22 cellular contexts compared by ENCODE assay signal in genomic region chr21:31394309-31394708, GRCh38. TPM values are rescaled to one million over a fixed set of nuclear protein-coding genes. Genes with fewer than 3 reads are reported as not detected.
DNase-seq lines count a peak whose midpoint lies in the region; ATAC-seq and TF ChIP-seq lines count a peak whose summit lies in the region.
"Had no signal": no experiment of that assay in that cellular context is flagged by ENCODE, and none has a peak within 500 bp of the region (broad histone marks: within the 10 kb centered on the region; RNA-seq: fewer than 3 reads in every experiment).

No MANE protein-coding gene starts in this region.

- POLR2A ChIA-PET in activated CD8-positive, alpha-beta T cell treated with anti-CD3 and anti-CD28 coated beads for 36 hours (lab: Charles Lee) = no interaction called here

- no peak for TF ChIP-seq CTCF in GM23338 (conservative IDR thresholded peaks at IDR 0.05; ENCODE audit: low read depth in 2 of 2)
- TF ChIP-seq CTCF in activated CD8-positive, alpha-beta T cell treated with anti-CD3 and anti-CD28 coated beads for 36 hours (IDR thresholded peaks at IDR 0.05) = no peak

- H3K4me3 Mint-ChIP-seq in GM23338 = no peak overlapping the region
- H3K4me3 Mint-ChIP-seq in activated CD8-positive, alpha-beta T cell treated with anti-CD3 and anti-CD28 coated beads for 36 hours = no peak overlapping the region
- H3K4me3 Mint-ChIP-seq in stimulated activated effector memory CD8-positive, alpha-beta T cell treated with anti-CD3 and anti-CD28 coated beads, Interleukin-12 subunit alpha, Interleukin-12 subunit beta, amount 100 ng/mL, for 72 hours = no peak overlapping the region
- H3K4me3 Mint-ChIP-seq: immature natural killer cell had no signal

- H3K9me2 ChIP-seq in GM23338 (ENCODE audit: insufficient read depth) = no peaks in the 10 kb centered on the region

- H3K36me3 ChIP-seq in GM23338 (ENCODE audit: insufficient read depth) = no peaks in the 10 kb centered on the region
- H3K36me3 ChIP-seq: right atrium auricular region, WERI-Rb-1 had no signal

- H3K4me1 ChIP-seq in GM23338 (ENCODE audit: insufficient read depth) = peaks cover 15% of the 10 kb centered on the region; the same call in 1 of the 2 replicates
- H3K4me1 ChIP-seq: right atrium auricular region had no signal

- no peaks in the 10 kb centered on the region for H3K27me3 ChIP-seq in GM23338 (ENCODE audit: insufficient read depth)
- H3K27me3 ChIP-seq: foreskin keratinocyte, right atrium auricular region had no signal

- no peaks in the 10 kb centered on the region for H3K9me3 Mint-ChIP-seq in GM23338
- no peaks in the 10 kb centered on the region for H3K9me3 Mint-ChIP-seq in activated CD8-positive, alpha-beta T cell treated with anti-CD3 and anti-CD28 coated beads for 36 hours
- H3K9me3 Mint-ChIP-seq in stimulated activated effector memory CD8-positive, alpha-beta T cell treated with anti-CD3 and anti-CD28 coated beads, Interleukin-12 subunit alpha, Interleukin-12 subunit beta, amount 100 ng/mL, for 72 hours = no peaks in the 10 kb centered on the region
- H3K9me3 Mint-ChIP-seq: type B pancreatic cell had no signal

- H3K79me2 ChIP-seq in GM23338 (replicated peaks; ENCODE audit: insufficient read depth) = no peaks in the 10 kb centered on the region

- no peak overlapping the region for H3K27ac ChIP-seq in GM23338 (ENCODE audit: low read depth)
- H3K27ac ChIP-seq: foreskin keratinocyte, GM23248, right atrium auricular region, WERI-Rb-1 had no signal

- H3K36me3 Mint-ChIP-seq in GM23338 (ENCODE audit: low read depth) = no peaks in the 10 kb centered on the region
- no peaks in the 10 kb centered on the region for H3K36me3 Mint-ChIP-seq in activated CD8-positive, alpha-beta T cell treated with anti-CD3 and anti-CD28 coated beads for 36 hours (ENCODE audit: low read depth)
- H3K36me3 Mint-ChIP-seq in stimulated activated effector memory CD8-positive, alpha-beta T cell treated with anti-CD3 and anti-CD28 coated beads, Interleukin-12 subunit alpha, Interleukin-12 subunit beta, amount 100 ng/mL, for 72 hours = no peaks in the 10 kb centered on the region
- H3K36me3 Mint-ChIP-seq: immature natural killer cell, type B pancreatic cell had no signal

- H4K20me1 ChIP-seq in GM23338 (replicated peaks; ENCODE audit: insufficient read depth) = no peaks in the 10 kb centered on the region; the same call in none of the 2 replicates

- no peak overlapping the region for H3K4me3 ChIP-seq in GM23338
- H3K4me3 ChIP-seq: GM23248, right atrium auricular region had no signal

- no peak overlapping the region for H2AFZ ChIP-seq in GM23338
- H2AFZ ChIP-seq: GM23248 had no signal

- 0 out of 2 replicates have a peak overlapping the region, but pooled peaks have one; percentile 1 for H3K27ac Mint-ChIP-seq in GM23338
- peak overlapping the region; percentile 65 for H3K27ac Mint-ChIP-seq in activated CD8-positive, alpha-beta T cell treated with anti-CD3 and anti-CD28 coated beads for 36 hours
- no peak overlapping the region for H3K27ac Mint-ChIP-seq in stimulated activated effector memory CD8-positive, alpha-beta T cell treated with anti-CD3 and anti-CD28 coated beads, Interleukin-12 subunit alpha, Interleukin-12 subunit beta, amount 100 ng/mL, for 72 hours
- H3K27ac Mint-ChIP-seq: type B pancreatic cell had no signal

- peaks cover 6% of the 10 kb centered on the region for H3K27me3 Mint-ChIP-seq in GM23338 (ENCODE audit: insufficient read depth, low read depth, poor library complexity)
- H3K27me3 Mint-ChIP-seq in activated CD8-positive, alpha-beta T cell treated with anti-CD3 and anti-CD28 coated beads for 36 hours = no peaks in the 10 kb centered on the region
- H3K27me3 Mint-ChIP-seq: type B pancreatic cell had no signal

- H3K4me1 Mint-ChIP-seq in GM23338 = peaks cover 15% of the 10 kb centered on the region
- peaks cover 46% of the 10 kb centered on the region for H3K4me1 Mint-ChIP-seq in activated CD8-positive, alpha-beta T cell treated with anti-CD3 and anti-CD28 coated beads for 36 hours (ENCODE audit: low read depth)
- peaks cover 15% of the 10 kb centered on the region for H3K4me1 Mint-ChIP-seq in stimulated activated effector memory CD8-positive, alpha-beta T cell treated with anti-CD3 and anti-CD28 coated beads, Interleukin-12 subunit alpha, Interleukin-12 subunit beta, amount 100 ng/mL, for 72 hours

- peak; percentile 42 for DNase-seq in activated CD8-positive, alpha-beta memory T cell treated with anti-CD3 and anti-CD28 coated beads for 24 hours
- DNase-seq in activated CD8-positive, alpha-beta memory T cell treated with anti-CD3 and anti-CD28 coated beads, Interleukin-2, amount 50 U/mL, for 4 hours = no peak
- DNase-seq in GM23338 (ENCODE audit: low spot score) (no peak), GM03348 (ENCODE audit: low spot score) (no peak), sciatic nerve (ENCODE audit: low spot score) (no peak)
- peak; percentile 19 for DNase-seq in activated CD8-positive, alpha-beta T cell treated with anti-CD3 and anti-CD28 coated beads for 36 hours
- DNase-seq in stimulated activated effector memory CD8-positive, alpha-beta T cell treated with anti-CD3 and anti-CD28 coated beads, Interleukin-12 subunit alpha, Interleukin-12 subunit beta, amount 100 ng/mL, for 72 hours (ENCODE audit: low spot score in 2 of 2) = no peak
- DNase-seq: activated gamma-delta T cell treated with Interleukin-2 at 50 U/mL for 16 hours; cerebellar nuclear complex; erythroblast; foreskin keratinocyte; GM23248; immature natural killer cell; Kasumi-1; mesendoderm; NCI-H510A treated with DMSO at 0.1 percent for 48 hours; stimulated activated CD4-positive, alpha-beta T cell treated with anti-CD3 and anti-CD28 coated beads, Interleukin-4, amount 100 ng/mL, for 24 hours; WERI-Rb-1 had no signal

- no peak overlapping the region for H3K4me2 ChIP-seq in GM23338

- no peaks in the 10 kb centered on the region for H3F3A ChIP-seq in GM23338 (replicated peaks; ENCODE audit: low read depth)

- ATAC-seq in GM23338 (no peak), sciatic nerve (no peak), HG03378 (IDR thresholded peaks at IDR 0.05; ENCODE audit: unreplicated experiment) (no peak)
- ATAC-seq in activated CD8-positive, alpha-beta T cell treated with anti-CD3 and anti-CD28 coated beads for 36 hours = peak; percentile 67
- peak; percentile 31 for ATAC-seq in stimulated activated effector memory CD8-positive, alpha-beta T cell treated with anti-CD3 and anti-CD28 coated beads, Interleukin-12 subunit alpha, Interleukin-12 subunit beta, amount 100 ng/mL, for 72 hours
- ATAC-seq: foreskin keratinocyte, left lobe of liver had no signal

- CTCF ChIA-PET in activated CD8-positive, alpha-beta T cell treated with anti-CD3 and anti-CD28 coated beads for 36 hours (lab: Charles Lee) = interaction anchor here (1.3 to 1.9 kb wide), 2 partner anchors 9 to 186 kb away, joined by 3 to 4 read pairs; no protein-coding TSS in a partner anchor

- intact Hi-C loops in activated CD8-positive, alpha-beta T cell treated with anti-CD3 and anti-CD28 coated beads for 36 hours (cut with micrococcal nuclease) = no loop called here
- intact Hi-C loops in sciatic nerve (cut with DNase I) = no loop called here

TF ChIP-seq in GM23338, 12 proteins besides CTCF, POLR2A, EP300 and RAD21 (continues in another document):
- TF ChIP-seq EZH2 (IDR thresholded peaks at IDR 0.05; ENCODE audit: low read depth, unreplicated experiment) (no peak), STAT1 (IDR thresholded peaks at IDR 0.05; ENCODE audit: unreplicated experiment) (no peak), ETS1 (IDR thresholded peaks at IDR 0.05) (no peak), CREB1 (CRISPR knock-in tag; IDR thresholded peaks at IDR 0.05; ENCODE audit: low read depth) (no peak), JUNB (IDR thresholded peaks at IDR 0.05; ENCODE audit: unreplicated experiment) (no peak), NANOG (IDR thresholded peaks at IDR 0.05; ENCODE audit: borderline replicate concordance) (no peak)

RNA-seq across cellular contexts. Expression of gene TIAM1, which starts 50.2 kb away (rescaled TPM):
- 15.8 and 20.0 TPM in 2 replicates for total RNA-seq in GM23338 (2014; rRNA removed; shearing (Covaris generic))
- polyA plus RNA-seq in GM23338 (2016; fragmentation: Nextera tagmentation; extraction: Ambion mirVana) = 18.4 and 18.5 TPM in 2 replicates
- total RNA-seq in activated CD8-positive, alpha-beta T cell treated with anti-CD3 and anti-CD28 coated beads for 36 hours = 10 to 100 TPM; 34.9 to 38.5 TPM
- 40.2 TPM for total RNA-seq in sciatic nerve

Comparison
In these comparisons a context has a peak if more than half of its experiments do, and no peak if none do; other contexts are left out.
1. DNase-seq: peak in activated CD8-positive, alpha-beta memory T cell treated with anti-CD3 and anti-CD28 coated beads for 24 hours (single experiment) and activated CD8-positive, alpha-beta T cell treated with anti-CD3 and anti-CD28 coated beads for 36 hours (single experiment); none in activated CD8-positive, alpha-beta memory T cell treated with anti-CD3 and anti-CD28 coated beads, Interleukin-2, amount 50 U/mL, for 4 hours (single experiment), GM23338 (single experiment), stimulated activated effector memory CD8-positive, alpha-beta T cell treated with anti-CD3 and anti-CD28 coated beads, Interleukin-12 subunit alpha, Interleukin-12 subunit beta, amount 100 ng/mL, for 72 hours (0 of 2), GM03348 (single experiment) and sciatic nerve (single experiment).
2. ATAC-seq: peak in activated CD8-positive, alpha-beta T cell treated with anti-CD3 and anti-CD28 coated beads for 36 hours (single experiment) and stimulated activated effector memory CD8-positive, alpha-beta T cell treated with anti-CD3 and anti-CD28 coated beads, Interleukin-12 subunit alpha, Interleukin-12 subunit beta, amount 100 ng/mL, for 72 hours (single experiment); none in GM23338 (single experiment), sciatic nerve (single experiment) and HG03378 (single experiment).